ENCODE assay signal across 1 cellular context in genomic region chr1:228102791-228103620, GRCh38.
TF ChIP-seq lines count a peak whose summit lies in the region.

C1orf35 (minus strand) TSS chr1:228103325; CDS start chr1:228103227, 98 bp downstream.

TF ChIP-seq in HepG2, 621 proteins besides CTCF, POLR2A, EP300 and RAD21 (continued from another document and continues in another):
- peak; percentile 97 for TF ChIP-seq GMEB1 (CRISPR knock-in tag; IDR thresholded peaks at IDR 0.05; ENCODE audit: borderline replicate concordance)
- peak; percentile 99 for TF ChIP-seq SPEN (CRISPR knock-in tag; IDR thresholded peaks at IDR 0.05; ENCODE audit: low read depth)
- peak; percentile 93 for TF ChIP-seq ZBTB38 (CRISPR knock-in tag; IDR thresholded peaks at IDR 0.05)
- 0 out of 2 replicates have a peak, but pooled peaks have one; percentile 21 for TF ChIP-seq GATAD2A (CRISPR knock-in tag; IDR thresholded peaks at IDR 0.05)
- TF ChIP-seq ZNF18 (CRISPR knock-in tag; IDR thresholded peaks at IDR 0.05; ENCODE audit: insufficient replicate concordance), result peak; percentile 57
- TF ChIP-seq MXD1 (CRISPR knock-in tag; IDR thresholded peaks at IDR 0.05), result peak; percentile 86; the same call in 1 of the 2 replicates
- peak; percentile 83; the same call in 1 of the 2 replicates for TF ChIP-seq KMT2B (CRISPR knock-in tag; IDR thresholded peaks at IDR 0.05)
- peak; percentile 88 for TF ChIP-seq CREM (IDR thresholded peaks at IDR 0.05)
- peak; percentile 88 for TF ChIP-seq CREM (CRISPR knock-in tag; IDR thresholded peaks at IDR 0.05)
- TF ChIP-seq ADNP (CRISPR knock-in tag; IDR thresholded peaks at IDR 0.05), result no peak
- no peak for TF ChIP-seq SNAPC2 (CRISPR knock-in tag; IDR thresholded peaks at IDR 0.05)
- no peak for TF ChIP-seq ZNF432 (CRISPR knock-in tag; IDR thresholded peaks at IDR 0.05; ENCODE audit: borderline replicate concordance)
- TF ChIP-seq ZNF768 (CRISPR knock-in tag; IDR thresholded peaks at IDR 0.05), result peak; percentile 45; the same call in 1 of the 2 replicates
- TF ChIP-seq ZNF572 (CRISPR knock-in tag; IDR thresholded peaks at IDR 0.05), result 0 out of 2 replicates have a peak, but pooled peaks have one; percentile 23
- TF ChIP-seq NFYB (CRISPR knock-in tag; IDR thresholded peaks at IDR 0.05), result peak; percentile 55
- TF ChIP-seq TFAP4 (IDR thresholded peaks at IDR 0.05; ENCODE audit: borderline replicate concordance, low read depth), result no peak
- TF ChIP-seq KLF6 (CRISPR knock-in tag; IDR thresholded peaks at IDR 0.05), result no peak; the same call in none of the 2 replicates
- TF ChIP-seq ZFP91 (CRISPR knock-in tag; IDR thresholded peaks at IDR 0.05; ENCODE audit: borderline replicate concordance), result peak; percentile 91
- TF ChIP-seq MIXL1 (CRISPR knock-in tag; IDR thresholded peaks at IDR 0.05), result peak; percentile 48; the same call in 1 of the 2 replicates
- no peak for TF ChIP-seq ZNF337 (CRISPR knock-in tag; IDR thresholded peaks at IDR 0.05; ENCODE audit: borderline replicate concordance, low read depth)
- TF ChIP-seq JDP2 (CRISPR knock-in tag; IDR thresholded peaks at IDR 0.05; ENCODE audit: borderline replicate concordance), result 0 out of 2 replicates have a peak, but pooled peaks have one; percentile 27
- TF ChIP-seq UBTF (CRISPR knock-in tag; IDR thresholded peaks at IDR 0.05), result peak; percentile 91
- no peak for TF ChIP-seq PTBP1 (IDR thresholded peaks at IDR 0.05; ENCODE audit: low read depth, low read length, poor library complexity, severe bottlenecking)
- TF ChIP-seq PAXIP1 (CRISPR knock-in tag; conservative IDR thresholded peaks at IDR 0.05), result peak; percentile 39; the same call in 1 of the 2 replicates
- TF ChIP-seq ZNF501 (CRISPR knock-in tag; IDR thresholded peaks at IDR 0.05), result peak; percentile 82
- TF ChIP-seq DRAP1 (CRISPR knock-in tag; IDR thresholded peaks at IDR 0.05), result no peak; the same call in none of the 2 replicates
- no peak for TF ChIP-seq ZNF816 (CRISPR knock-in tag; IDR thresholded peaks at IDR 0.05; ENCODE audit: borderline replicate concordance)
- 0 out of 2 replicates have a peak, but pooled peaks have one; percentile 61 for TF ChIP-seq MEIS2 (CRISPR knock-in tag; IDR thresholded peaks at IDR 0.05)
- TF ChIP-seq DBP (CRISPR knock-in tag; IDR thresholded peaks at IDR 0.05; ENCODE audit: not compliant biosample characterization), result no peak
- TF ChIP-seq ZNF549 (CRISPR knock-in tag; IDR thresholded peaks at IDR 0.05), result no peak
- TF ChIP-seq CHD4 (IDR thresholded peaks at IDR 0.05; ENCODE audit: borderline replicate concordance, low read length), result no peak
- TF ChIP-seq BHLHE40 (IDR thresholded peaks at IDR 0.05; ENCODE audit: low read length), result no peak
- TF ChIP-seq ZNF761 (CRISPR knock-in tag; conservative IDR thresholded peaks at IDR 0.05), result peak; percentile 84; the same call in 1 of the 2 replicates
- TF ChIP-seq SAFB2 (CRISPR knock-in tag; IDR thresholded peaks at IDR 0.05; ENCODE audit: borderline replicate concordance, low read depth), result 0 out of 2 replicates have a peak, but pooled peaks have one; percentile 67
- no peak for TF ChIP-seq MTF1 (CRISPR knock-in tag; IDR thresholded peaks at IDR 0.05)
- peak; percentile 65; the same call in 1 of the 2 replicates for TF ChIP-seq ZNF878 (CRISPR knock-in tag; IDR thresholded peaks at IDR 0.05)
- TF ChIP-seq ZNF234 (CRISPR knock-in tag; conservative IDR thresholded peaks at IDR 0.05), result no peak
- TF ChIP-seq FOXO4 (CRISPR knock-in tag; conservative IDR thresholded peaks at IDR 0.05), result no peak
- peak; percentile 88; the same call in 1 of the 2 replicates for TF ChIP-seq ZZZ3 (CRISPR knock-in tag; IDR thresholded peaks at IDR 0.05; ENCODE audit: borderline replicate concordance)
- TF ChIP-seq ZNF350 (CRISPR knock-in tag; IDR thresholded peaks at IDR 0.05; ENCODE audit: borderline replicate concordance, low read depth), result peak; percentile 86
- TF ChIP-seq ZNF441 (CRISPR knock-in tag; IDR thresholded peaks at IDR 0.05; ENCODE audit: borderline replicate concordance), result 0 out of 2 replicates have a peak, but pooled peaks have one; percentile 6
- peak; percentile 92 for TF ChIP-seq GABPB1 (CRISPR knock-in tag; IDR thresholded peaks at IDR 0.05)
- TF ChIP-seq HMGXB4 (CRISPR knock-in tag; IDR thresholded peaks at IDR 0.05; ENCODE audit: borderline replicate concordance in 1 of 2, low read depth in 1 of 2), result peak; percentile 86 to 91
- no peak; the same call in 1 of the 2 replicates for TF ChIP-seq ZNF605 (CRISPR knock-in tag; IDR thresholded peaks at IDR 0.05)
- TF ChIP-seq SOX6 (IDR thresholded peaks at IDR 0.05), result no peak
- peak; percentile 67; the same call in 1 of the 2 replicates for TF ChIP-seq SOX6 (CRISPR knock-in tag; IDR thresholded peaks at IDR 0.05)
- no peak for TF ChIP-seq MAFF (IDR thresholded peaks at IDR 0.05; ENCODE audit: low read depth, low read length)
- no peak for TF ChIP-seq ZNF672 (CRISPR knock-in tag; IDR thresholded peaks at IDR 0.05)
- peak; percentile 94 for TF ChIP-seq THAP11 (CRISPR knock-in tag; IDR thresholded peaks at IDR 0.05)
